ENCODE assay signal across 1 cellular context in genomic region chr1:108691886-108692723, GRCh38.
TF ChIP-seq lines count a peak whose summit lies in the region.

PRPF38B (plus strand) TSS chr1:108692310; CDS start chr1:108692592, 282 bp downstream.

TF ChIP-seq in A549, 52 proteins besides CTCF, POLR2A, EP300 and RAD21 (continued from another document):
- TF ChIP-seq RARB (CRISPR knock-in tag; IDR thresholded peaks at IDR 0.05) (no peak), SREBF2 (IDR thresholded peaks at IDR 0.05) (no peak), HDAC2 (IDR thresholded peaks at IDR 0.05) (no peak), EHF (CRISPR knock-in tag; IDR thresholded peaks at IDR 0.05) (no peak), POLR2AphosphoS2 (conservative IDR thresholded peaks at IDR 0.05; ENCODE audit: low read length) (no peak), CEBPB (IDR thresholded peaks at IDR 0.05) (no peak), CBX2 (IDR thresholded peaks at IDR 0.05; ENCODE audit: borderline replicate concordance, low read depth) (no peak), HES2 (IDR thresholded peaks at IDR 0.05) (no peak), BCL3 (IDR thresholded peaks at IDR 0.05) (peak; percentile 76; the same call in 2 of the 3 replicates), ESRRA (IDR thresholded peaks at IDR 0.05; ENCODE audit: borderline replicate concordance, low read length) (no peak), TFCP2L1 (CRISPR knock-in tag; IDR thresholded peaks at IDR 0.05) (no peak), ZFP36 (IDR thresholded peaks at IDR 0.05; ENCODE audit: borderline replicate concordance, partially characterized antibody) (no peak), CBX8 (IDR thresholded peaks at IDR 0.05) (no peak), ZC3H11A (IDR thresholded peaks at IDR 0.05) (no peak), ATOH8 (CRISPR knock-in tag; IDR thresholded peaks at IDR 0.05; ENCODE audit: low read depth) (no peak), HOXB5 (CRISPR knock-in tag; IDR thresholded peaks at IDR 0.05) (no peak), GATA3 (IDR thresholded peaks at IDR 0.05; ENCODE audit: borderline replicate concordance) (no peak), FOSB (CRISPR knock-in tag; IDR thresholded peaks at IDR 0.05) (no peak), MAFK (IDR thresholded peaks at IDR 0.05; ENCODE audit: partially characterized antibody) (no peak), JUNB (IDR thresholded peaks at IDR 0.05) (no peak), KDM5A (IDR thresholded peaks at IDR 0.05) (no peak), MAZ (IDR thresholded peaks at IDR 0.05; ENCODE audit: borderline replicate concordance, low read depth, low read length) (peak; percentile 17; the same call in 1 of the 2 replicates), MYC (IDR thresholded peaks at IDR 0.05; ENCODE audit: borderline replicate concordance, low read length) (peak; percentile 38; the same call in 1 of the 2 replicates), MAX (IDR thresholded peaks at IDR 0.05) (peak; percentile 71), REST (IDR thresholded peaks at IDR 0.05) (0 out of 2 replicates have a peak, but pooled peaks have one; percentile 13), SMC3 (IDR thresholded peaks at IDR 0.05) (no peak), CHD4 (IDR thresholded peaks at IDR 0.05; ENCODE audit: borderline replicate concordance) (no peak), NFE2L2 (conservative IDR thresholded peaks at IDR 0.05; ENCODE audit: low read length) (no peak), JUN (IDR thresholded peaks at IDR 0.05) (peak; percentile 66 to 93; a peak in 4 of 5 replicates), HEYL (CRISPR knock-in tag; IDR thresholded peaks at IDR 0.05) (no peak), ZNF302 (CRISPR knock-in tag; IDR thresholded peaks at IDR 0.05) (no peak), NR3C1 (IDR thresholded peaks at IDR 0.05) (no peak)
